19 cellular contexts compared by ENCODE assay signal in the genomic region with DNA sequence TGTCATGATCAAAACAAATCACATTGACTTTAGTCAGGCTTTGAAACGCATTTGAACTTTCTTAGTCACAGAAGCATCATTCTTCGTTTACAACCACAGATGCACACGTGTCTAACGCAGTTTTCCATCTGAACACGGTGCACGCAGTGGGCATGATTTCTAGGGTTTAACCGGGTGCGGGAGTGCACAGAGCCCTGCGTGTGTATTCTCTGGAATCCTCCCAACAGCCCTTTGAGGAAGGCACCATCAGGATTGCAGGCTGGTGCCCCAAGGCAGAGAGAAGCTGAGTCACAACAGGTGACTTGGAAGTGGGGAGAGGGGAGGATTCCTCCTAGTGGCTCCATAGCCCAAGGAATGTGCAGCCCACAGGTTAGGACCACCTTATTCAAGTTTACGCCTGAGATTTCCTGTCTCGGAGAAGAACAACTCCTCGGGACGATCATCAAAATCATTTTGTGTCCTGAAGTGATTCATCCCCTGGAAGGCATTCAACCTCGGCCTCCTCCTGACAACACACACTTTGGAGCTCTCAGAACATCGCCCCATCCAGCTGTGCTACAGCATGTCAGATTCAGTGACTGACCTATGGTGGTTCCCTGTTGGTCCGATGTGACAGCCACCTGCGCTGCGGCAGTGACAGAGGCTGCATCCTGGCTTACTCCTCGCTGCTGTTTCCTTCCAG. TPM values are rescaled to one million over a fixed set of nuclear protein-coding genes. Genes with fewer than 3 reads are reported as not detected.
DNase-seq lines count a peak whose midpoint lies in the region; ATAC-seq, FAIRE-seq and TF ChIP-seq lines count a peak whose summit lies in the region.
"Had no signal": no experiment of that assay in that cellular context is flagged by ENCODE, and none has a peak within 500 bp of the region (broad histone marks: within the 10 kb centered on the region; RNA-seq: fewer than 3 reads in every experiment).

No MANE protein-coding gene starts in this region.

- in situ Hi-C loops in ACHN (cut with HindIII; ENCODE audit: low pct_ligation_motif_present, low pct_unique_long_range_greater_than_20kb, low sequenced_read_pairs) (no loop called here), astrocyte of the spinal cord (cut with HindIII; ENCODE audit: low sequenced_read_pairs) (no loop called here), HAP-1 (cut with MboI; ENCODE audit: low sequenced_read_pairs) (loop anchor here (5.0 kb wide), 1 partner anchor 173 kb away; no protein-coding TSS in a partner anchor)

- H3K9me3 ChIP-seq in HUES6 (ENCODE audit: control insufficient read depth, insufficient read depth, low read depth, low read length) (no peaks in the 10 kb centered on the region), keratinocyte (ENCODE audit: control insufficient read depth, low read depth, low read length) (no peaks in the 10 kb centered on the region), HAP-1 (no peaks in the 10 kb centered on the region)
- H3K9me3 ChIP-seq: SJCRH30 had no signal

- dilution Hi-C loops in keratinocyte (cut with MboI; ENCODE audit: extremely low pct_ligation_motif_present, low sequenced_read_pairs), result no loop called here

- H3K9me1 ChIP-seq in keratinocyte (ENCODE audit: control insufficient read depth, extremely low read depth, insufficient read depth, low read length), result no peaks in the 10 kb centered on the region

- DNase-seq in ACHN, result peak; percentile 25
- peak; percentile 68 for DNase-seq in astrocyte of the spinal cord (ENCODE audit: low read depth, low spot score)
- peak; percentile 88 for DNase-seq in keratinocyte (ENCODE audit: low read depth, low spot score)
- DNase-seq in coronary artery (ENCODE audit: low spot score), result no peak
- DNase-seq in HAP-1 (ENCODE audit: low spot score in 2 of 2), result no peak
- no peak for DNase-seq in cerebellar nuclear complex (lab: John Stamatoyannopoulos, UW)
- DNase-seq: activated CD4-positive, CD25-positive, alpha-beta regulatory T cell; activated naive CD8-positive, alpha-beta T cell treated with anti-CD3 and anti-CD28 coated beads, Interleukin-2, amount 10 ng/mL, durations not matched to agents 7 days and 5 days; activated T-cell treated with anti-CD3 and anti-CD28 coated beads for 4 hours; DND-41; NCI-H1436; occipital lobe; SJCRH30 had no signal

- no peaks in the 10 kb centered on the region for H3K36me3 ChIP-seq in HUES6 (ENCODE audit: control insufficient read depth, insufficient read depth, low read length)
- H3K36me3 ChIP-seq in keratinocyte (ENCODE audit: control insufficient read depth in 2 of 2, extremely low read depth in 1 of 2, insufficient read depth in 2 of 2, low read length in 2 of 2), result no peaks in the 10 kb centered on the region
- no peaks in the 10 kb centered on the region for H3K36me3 ChIP-seq in HAP-1 (replicated peaks)
- H3K36me3 ChIP-seq: SJCRH30 had no signal

- H3K27me3 ChIP-seq in HUES6 (ENCODE audit: control insufficient read depth, insufficient read depth, low read length) (peaks cover 13% of the 10 kb centered on the region; the same call in 1 of the 2 replicates), keratinocyte (ENCODE audit: control insufficient read depth, extremely low read depth, insufficient read depth, low read length) (no peaks in the 10 kb centered on the region), HAP-1 (ENCODE audit: low read depth) (no peaks in the 10 kb centered on the region)
- H3K27me3 ChIP-seq: SJCRH30 had no signal

- no peak for ATAC-seq in HG02763 (IDR thresholded peaks at IDR 0.05; ENCODE audit: unreplicated experiment)
- ATAC-seq: HCT116, HepG2 had no signal

- H3K27ac ChIP-seq in HUES6 (ENCODE audit: low read depth, low read length) (no peak overlapping the region), keratinocyte (ENCODE audit: control insufficient read depth, insufficient read depth, low read length) (peak overlapping the region; percentile 59), coronary artery (no peak overlapping the region)
- H3K27ac ChIP-seq: SJCRH30 had no signal

- H3K9ac ChIP-seq in HUES6 (ENCODE audit: low read length) (peak overlapping the region; percentile 27), keratinocyte (ENCODE audit: control insufficient read depth, extremely low read depth, insufficient read depth, low read length) (peak overlapping the region; percentile 11)

- H3K4me3 ChIP-seq in HUES6 (ENCODE audit: low read depth, low read length), result peak overlapping the region; percentile 27; the same call in 1 of the 2 replicates
- no peak overlapping the region for H3K4me3 ChIP-seq in astrocyte of the spinal cord (ENCODE audit: low read depth, low read length)
- peak overlapping the region in 1 of 3 experiments; percentile 23 for H3K4me3 ChIP-seq in keratinocyte (ENCODE audit: control insufficient read depth in 2 of 3, extremely low read depth in 1 of 3, insufficient read depth in 2 of 3, low read depth in 1 of 3, low read length in 3 of 3)
- H3K4me3 ChIP-seq in coronary artery, result no peak overlapping the region
- no peak overlapping the region for H3K4me3 ChIP-seq in HAP-1
- H3K4me3 ChIP-seq: lung, SJCRH30 had no signal

- no peaks in the 10 kb centered on the region for H3K79me2 ChIP-seq in keratinocyte (ENCODE audit: control insufficient read depth, insufficient read depth, low read length)

- no peak overlapping the region for H2AFZ ChIP-seq in keratinocyte (ENCODE audit: control insufficient read depth, low read length)

- no peak for TF ChIP-seq CTCF in astrocyte of the spinal cord (IDR thresholded peaks at IDR 0.05; ENCODE audit: low read depth, low read length)
- peak in 1 of 3 experiments; percentile 13 for TF ChIP-seq CTCF in keratinocyte (optimal IDR thresholded peaks at IDR 0.05 in 1 of 3, IDR thresholded peaks at IDR 0.05 in 1 of 3, conservative IDR thresholded peaks at IDR 0.05 in 1 of 3; ENCODE audit: extremely low read depth in 1 of 3, insufficient read depth in 2 of 3, low read length in 3 of 3)
- TF ChIP-seq CTCF in coronary artery (IDR thresholded peaks at IDR 0.05), result no peak

- H3K4me1 ChIP-seq in HUES6 (ENCODE audit: control insufficient read depth, insufficient read depth, low read length) (peaks cover 30% of the 10 kb centered on the region), keratinocyte (ENCODE audit: control insufficient read depth, extremely low read depth, insufficient read depth, low read length) (peaks cover 35% of the 10 kb centered on the region), HAP-1 (no peaks in the 10 kb centered on the region)
- H3K4me1 ChIP-seq: SJCRH30 had no signal

- peak overlapping the region; percentile 65 for H3K4me2 ChIP-seq in keratinocyte (ENCODE audit: control insufficient read depth, extremely low read depth, insufficient read depth, low read depth, low read length)

- no peaks in the 10 kb centered on the region for H4K20me1 ChIP-seq in keratinocyte (ENCODE audit: control insufficient read depth, extremely low read depth, insufficient read depth, low read length)

- peak; percentile 95 for FAIRE-seq in keratinocyte (lab: Jason Lieb, UNC)
- FAIRE-seq: GM18507, HepG2 had no signal

RNA-seq across cellular contexts. Expression of a gene that starts 13.1 kb away (rescaled TPM):
- 0.09 to 0.22 TPM in 2 of 3 replicates, not detected in the other for polyA plus RNA-seq in keratinocyte
- polyA plus RNA-seq in keratinocyte (2011; ENCODE audit: low read depth), result not detected
- polyA plus RNA-seq in keratinocyte (2011; cell fraction: cytosol; rRNA removed), result 0.23 TPM in 1 of 2 replicates, not detected in the other
- not detected in 2 replicates for polyA plus RNA-seq in keratinocyte (2011; cell fraction: nucleus; rRNA removed)
- polyA plus RNA-seq in keratinocyte (2012; ENCODE audit: low replicate concordance), result not detected in 2 replicates
- 0.49 TPM in 1 of 3 replicates, not detected in the others for polyA minus RNA-seq in keratinocyte
- polyA minus RNA-seq in keratinocyte (2011; cell fraction: cytosol; rRNA and poly(A)+ RNA removed), result not detected
- polyA minus RNA-seq in keratinocyte (2011; cell fraction: nucleus; rRNA and poly(A)+ RNA removed), result 0.85 and 1.4 TPM in 2 replicates
- polyA plus RNA-seq: HepG2 had no signal

Comparison
In these comparisons a context has a peak if more than half of its experiments do, and no peak if none do; other contexts are left out.
1. DNase-seq: peak in ACHN (single experiment), astrocyte of the spinal cord (single experiment) and keratinocyte (single experiment); none in coronary artery (single experiment), HAP-1 (0 of 2) and cerebellar nuclear complex (0 of 2).